ENCODE assay signal across 1 cellular context in the genomic region with DNA sequence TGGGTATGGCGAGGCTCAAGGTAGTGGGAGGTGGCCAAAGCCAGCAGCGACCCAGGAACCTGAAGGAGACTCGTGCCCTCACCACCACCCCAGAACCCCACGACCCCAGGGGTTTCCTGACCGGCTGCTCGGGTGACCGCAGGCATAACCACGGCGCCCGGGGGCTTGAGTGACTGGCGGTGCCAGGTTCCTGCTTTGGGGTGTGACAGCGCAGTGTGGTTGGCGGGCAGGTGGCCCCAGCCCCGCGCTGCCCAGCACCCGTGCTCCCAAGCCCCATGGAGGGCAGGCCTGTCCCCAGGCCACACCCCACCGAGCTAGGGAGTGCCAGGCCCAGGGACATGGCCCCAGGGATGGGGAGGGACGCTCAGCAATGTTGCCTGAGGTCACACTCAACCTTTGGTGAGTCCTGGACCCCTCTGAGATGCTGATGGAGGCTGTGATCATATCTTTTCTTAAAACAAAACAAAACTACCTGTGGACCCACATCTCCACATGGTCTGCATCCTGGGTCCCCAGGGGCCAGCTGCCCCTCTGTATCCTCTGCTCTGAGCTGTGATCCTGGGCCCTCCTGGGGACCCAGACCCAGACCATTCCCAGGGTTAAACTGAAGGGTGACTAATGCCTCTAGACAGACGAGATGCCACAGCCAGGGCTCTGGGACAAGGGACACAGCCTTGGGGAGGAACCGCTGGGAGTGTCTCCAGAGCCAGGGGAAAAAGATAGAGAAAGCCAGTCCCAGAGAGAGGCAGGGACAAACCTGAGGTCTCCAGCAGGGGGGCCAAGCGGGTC.
TF ChIP-seq lines count a peak whose summit lies in the region.

No MANE protein-coding gene starts in this region.

TF ChIP-seq in K562, 482 proteins besides CTCF, POLR2A, EP300 and RAD21:
- no peak for TF ChIP-seq NEUROD1 (IDR thresholded peaks at IDR 0.05; ENCODE audit: borderline replicate concordance, low read depth, low read length, partially characterized antibody)
- no peak for TF ChIP-seq BCL6 (CRISPR knock-in tag; IDR thresholded peaks at IDR 0.05)
- TF ChIP-seq, protein P1, sequence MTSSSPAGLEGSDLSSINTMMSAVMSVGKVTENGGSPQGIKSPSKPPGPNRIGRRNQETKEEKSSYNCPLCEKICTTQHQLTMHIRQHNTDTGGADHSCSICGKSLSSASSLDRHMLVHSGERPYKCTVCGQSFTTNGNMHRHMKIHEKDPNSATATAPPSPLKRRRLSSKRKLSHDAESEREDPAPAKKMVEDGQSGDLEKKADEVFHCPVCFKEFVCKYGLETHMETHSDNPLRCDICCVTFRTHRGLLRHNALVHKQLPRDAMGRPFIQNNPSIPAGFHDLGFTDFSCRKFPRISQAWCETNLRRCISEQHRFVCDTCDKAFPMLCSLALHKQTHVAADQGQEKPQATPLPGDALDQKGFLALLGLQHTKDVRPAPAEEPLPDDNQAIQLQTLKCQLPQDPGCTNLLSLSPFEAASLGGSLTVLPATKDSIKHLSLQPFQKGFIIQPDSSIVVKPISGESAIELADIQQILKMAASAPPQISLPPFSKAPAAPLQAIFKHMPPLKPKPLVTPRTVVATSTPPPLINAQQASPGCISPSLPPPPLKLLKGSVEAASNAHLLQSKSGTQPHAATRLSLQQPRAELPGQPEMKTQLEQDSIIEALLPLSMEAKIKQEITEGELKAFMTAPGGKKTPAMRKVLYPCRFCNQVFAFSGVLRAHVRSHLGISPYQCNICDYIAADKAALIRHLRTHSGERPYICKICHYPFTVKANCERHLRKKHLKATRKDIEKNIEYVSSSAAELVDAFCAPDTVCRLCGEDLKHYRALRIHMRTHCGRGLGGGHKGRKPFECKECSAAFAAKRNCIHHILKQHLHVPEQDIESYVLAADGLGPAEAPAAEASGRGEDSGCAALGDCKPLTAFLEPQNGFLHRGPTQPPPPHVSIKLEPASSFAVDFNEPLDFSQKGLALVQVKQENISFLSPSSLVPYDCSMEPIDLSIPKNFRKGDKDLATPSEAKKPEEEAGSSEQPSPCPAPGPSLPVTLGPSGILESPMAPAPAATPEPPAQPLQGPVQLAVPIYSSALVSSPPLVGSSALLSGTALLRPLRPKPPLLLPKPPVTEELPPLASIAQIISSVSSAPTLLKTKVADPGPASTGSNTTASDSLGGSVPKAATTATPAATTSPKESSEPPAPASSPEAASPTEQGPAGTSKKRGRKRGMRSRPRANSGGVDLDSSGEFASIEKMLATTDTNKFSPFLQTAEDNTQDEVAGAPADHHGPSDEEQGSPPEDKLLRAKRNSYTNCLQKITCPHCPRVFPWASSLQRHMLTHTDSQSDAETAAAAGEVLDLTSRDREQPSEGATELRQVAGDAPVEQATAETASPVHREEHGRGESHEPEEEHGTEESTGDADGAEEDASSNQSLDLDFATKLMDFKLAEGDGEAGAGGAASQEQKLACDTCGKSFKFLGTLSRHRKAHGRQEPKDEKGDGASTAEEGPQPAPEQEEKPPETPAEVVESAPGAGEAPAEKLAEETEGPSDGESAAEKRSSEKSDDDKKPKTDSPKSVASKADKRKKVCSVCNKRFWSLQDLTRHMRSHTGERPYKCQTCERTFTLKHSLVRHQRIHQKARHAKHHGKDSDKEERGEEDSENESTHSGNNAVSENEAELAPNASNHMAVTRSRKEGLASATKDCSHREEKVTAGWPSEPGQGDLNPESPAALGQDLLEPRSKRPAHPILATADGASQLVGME (CRISPR knock-in tag; IDR thresholded peaks at IDR 0.05): no peak
- no peak for TF ChIP-seq ZNF785 (CRISPR knock-in tag; IDR thresholded peaks at IDR 0.05)
- TF ChIP-seq ZFP36 (IDR thresholded peaks at IDR 0.05; ENCODE audit: low read depth, low read length, partially characterized antibody): no peak
- no peak for TF ChIP-seq KHSRP (IDR thresholded peaks at IDR 0.05)
- TF ChIP-seq HDAC2 (IDR thresholded peaks at IDR 0.05): no peak
- TF ChIP-seq ZNF354B (CRISPR knock-in tag; IDR thresholded peaks at IDR 0.05): no peak
- TF ChIP-seq SREBF2 (CRISPR knock-in tag; IDR thresholded peaks at IDR 0.05): no peak
